ENCODE assay signal across 1 cellular context in the genomic region with DNA sequence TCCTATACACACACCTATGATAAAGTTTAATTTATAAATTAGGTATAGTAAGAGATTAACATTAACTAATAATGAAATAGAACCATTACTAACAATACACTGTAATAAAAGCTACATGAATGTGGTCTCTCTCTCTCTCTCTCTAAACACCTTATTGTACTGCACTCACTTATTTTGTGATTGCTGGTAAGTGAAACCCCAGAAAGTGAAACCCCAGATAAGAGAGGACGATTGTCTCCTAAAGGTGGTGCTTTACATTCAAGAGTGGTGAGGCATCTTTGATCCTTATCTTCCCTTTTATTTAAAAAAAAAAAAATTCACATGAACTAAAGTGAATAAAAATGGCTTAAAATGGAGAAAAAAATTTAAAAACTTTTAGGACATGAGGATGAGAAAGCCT.
TF ChIP-seq lines count a peak whose summit lies in the region.

No MANE protein-coding gene starts in this region.

TF ChIP-seq in HEK293, 187 proteins besides CTCF, POLR2A, EP300 and RAD21 (continued from another document):
- TF ChIP-seq ZNF146 (tag by site-specific recombination; IDR thresholded peaks at IDR 0.05) = no peak
- no peak for TF ChIP-seq MEIS1 (CRISPR knock-in tag; IDR thresholded peaks at IDR 0.05; ENCODE audit: borderline replicate concordance)
TF ChIP-seq in HEK293: peak in this region for 2.
